1 cellular context compared by ENCODE assay signal in genomic region chr3:147297756-147298155, GRCh38.
TF ChIP-seq lines count a peak whose summit lies in the region.

No MANE protein-coding gene starts in this region.

TF ChIP-seq in GM23338, 12 proteins besides CTCF, POLR2A, EP300 and RAD21:
- TF ChIP-seq ZNF462 (CRISPR knock-in tag; IDR thresholded peaks at IDR 0.05) (no peak), REST (IDR thresholded peaks at IDR 0.05; ENCODE audit: unreplicated experiment) (no peak), ZNF331 (CRISPR knock-in tag; IDR thresholded peaks at IDR 0.05; ENCODE audit: low read depth) (no peak), STAT1 (IDR thresholded peaks at IDR 0.05; ENCODE audit: unreplicated experiment) (no peak), ZNF114 (CRISPR knock-in tag; IDR thresholded peaks at IDR 0.05) (no peak), EZH2phosphoT487 (IDR thresholded peaks at IDR 0.05; ENCODE audit: unreplicated experiment) (no peak), NANOG (IDR thresholded peaks at IDR 0.05; ENCODE audit: borderline replicate concordance) (no peak), JUNB (IDR thresholded peaks at IDR 0.05; ENCODE audit: unreplicated experiment) (no peak)
